Comparison of ENCODE assay signal across 7 cellular contexts in genomic region chr4:18366762-18367358, GRCh38.
DNase-seq lines count a peak whose midpoint lies in the region; ATAC-seq and TF ChIP-seq lines count a peak whose summit lies in the region.

No MANE protein-coding gene starts in this region.

- peak; percentile 66 for TF ChIP-seq CTCF in GM12872 (IDR thresholded peaks at IDR 0.05; ENCODE audit: insufficient read depth, low read depth, low read length)
- TF ChIP-seq CTCF in HL-60 (IDR thresholded peaks at IDR 0.05; ENCODE audit: insufficient read depth, low read length): peak; percentile 11
- TF ChIP-seq CTCF in fibroblast of pulmonary artery (IDR thresholded peaks at IDR 0.05; ENCODE audit: low read length, missing control alignments): peak; percentile 58
- TF ChIP-seq CTCF in type B pancreatic cell (conservative IDR thresholded peaks at IDR 0.05): peak; percentile 75

- H3K4me3 Mint-ChIP-seq in type B pancreatic cell: no peak overlapping the region

- H3K27ac ChIP-seq in HL-60 (replicated peaks): no peak overlapping the region

- no peaks in the 10 kb centered on the region for H3K36me3 Mint-ChIP-seq in type B pancreatic cell

- ATAC-seq in GM21423 (IDR thresholded peaks at IDR 0.05; ENCODE audit: unreplicated experiment): peak; percentile 92

- H3K4me3 ChIP-seq in HL-60 (replicated peaks; ENCODE audit: insufficient read depth, low read length): no peak overlapping the region
- H3K4me3 ChIP-seq in fibroblast of pulmonary artery (replicated peaks; ENCODE audit: low read depth, low read length): no peak overlapping the region
- no peak overlapping the region for H3K4me3 ChIP-seq in MG63

- H3K27me3 ChIP-seq in HL-60 (ENCODE audit: insufficient read depth, poor library complexity, severe bottlenecking): no peaks in the 10 kb centered on the region
- no peaks in the 10 kb centered on the region for H3K27me3 ChIP-seq in MG63

- DNase-seq in HL-60 (ENCODE audit: low read depth in 1 of 2, low spot score in 1 of 2) (peak; percentile 1 to 14), RKO (ENCODE audit: low spot score) (peak; percentile 67), fibroblast of pulmonary artery (ENCODE audit: low read depth) (peak; percentile 55), type B pancreatic cell (ENCODE audit: extremely low spot score, unreplicated experiment) (no peak), MG63 (no peak)

- H3K27ac Mint-ChIP-seq in type B pancreatic cell: no peak overlapping the region

- peaks cover 5% of the 10 kb centered on the region for H3K9me3 Mint-ChIP-seq in type B pancreatic cell

- peaks cover 6% of the 10 kb centered on the region for H3K4me1 Mint-ChIP-seq in type B pancreatic cell (ENCODE audit: unreplicated experiment)

- no peaks in the 10 kb centered on the region for H3K9me3 ChIP-seq in MG63

- no peaks in the 10 kb centered on the region for H3K36me3 ChIP-seq in MG63

- no peaks in the 10 kb centered on the region for H3K27me3 Mint-ChIP-seq in type B pancreatic cell

Comparison
In these comparisons a context has a peak if more than half of its experiments do, and no peak if none do; other contexts are left out.
1. CTCF ChIP-seq: peak in every context shown above with its lines; median percentile 75 in type B pancreatic cell; 66 in GM12872; 58 in fibroblast of pulmonary artery; 11 in HL-60.
2. DNase-seq: peak in HL-60 (2 of 2), RKO (single experiment) and fibroblast of pulmonary artery (single experiment); none in type B pancreatic cell (single experiment) and MG63 (single experiment).